In genomic region chr6:15270402-15270801, GRCh38 we compare ENCODE assay signal across 1 cellular context.
TF ChIP-seq lines count a peak whose summit lies in the region.

No MANE protein-coding gene starts in this region.

TF ChIP-seq in HepG2, 621 proteins besides CTCF, POLR2A, EP300 and RAD21 (continued from another document):
- TF ChIP-seq TBL1XR1 (IDR thresholded peaks at IDR 0.05; ENCODE audit: borderline replicate concordance, low read length, partially characterized antibody): no peak
- no peak for TF ChIP-seq ZMAT3 (CRISPR knock-in tag; conservative IDR thresholded peaks at IDR 0.05)
- TF ChIP-seq ZNF629 (CRISPR knock-in tag; conservative IDR thresholded peaks at IDR 0.05): no peak
- TF ChIP-seq EZH2 (conservative IDR thresholded peaks at IDR 0.05; ENCODE audit: low read depth, low read length): no peak
